ENCODE assay signal across 8 cellular contexts in the genomic region with DNA sequence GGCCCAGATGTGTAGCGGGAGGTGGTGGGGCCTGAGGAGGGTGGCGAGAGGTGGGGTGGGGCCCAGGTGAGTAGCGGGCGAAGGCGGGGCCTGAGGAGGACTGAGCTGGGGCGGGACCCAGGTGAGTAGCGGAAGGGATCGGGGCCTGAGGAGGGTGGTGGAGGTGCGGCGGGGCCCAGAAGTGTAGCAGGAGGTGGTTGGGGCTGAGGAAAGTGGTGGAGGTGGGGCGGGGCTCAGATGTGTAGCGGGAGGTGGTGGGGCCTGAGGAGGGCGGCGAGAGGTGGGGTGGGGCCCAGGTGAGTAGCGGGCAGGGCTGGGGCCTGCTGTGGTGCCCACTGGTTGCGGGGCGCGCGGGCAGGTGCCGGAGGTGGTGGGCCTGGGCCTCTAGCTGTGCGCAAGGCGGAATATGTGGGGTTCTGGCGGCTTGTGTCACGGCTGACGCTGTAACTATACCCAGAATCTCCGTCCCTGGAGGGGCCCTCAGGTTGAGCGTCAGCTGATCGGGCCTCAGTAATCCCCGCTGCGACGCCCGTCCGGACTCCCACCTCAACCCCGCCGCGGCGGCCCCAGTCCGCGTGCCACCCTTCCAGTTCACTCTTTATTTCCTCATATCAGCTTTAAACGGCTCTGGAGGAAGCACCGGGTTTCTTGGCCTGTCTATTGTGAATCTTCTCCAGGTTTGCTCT. TPM values are rescaled to one million over a fixed set of nuclear protein-coding genes. Genes with fewer than 3 reads are reported as not detected.
DNase-seq lines count a peak whose midpoint lies in the region; ATAC-seq and TF ChIP-seq lines count a peak whose summit lies in the region.

No MANE protein-coding gene starts in this region.

- H3K4me3 ChIP-seq in ectodermal cell (ENCODE audit: insufficient read depth, low read depth, low read length) (peak overlapping the region; percentile 70), urinary bladder (ENCODE audit: low read depth, low read length) (peak overlapping the region; percentile 72)

- H3K9me3 ChIP-seq in ectodermal cell (ENCODE audit: control insufficient read depth, low read length) = no peaks in the 10 kb centered on the region

- H3K4me1 ChIP-seq in ectodermal cell (ENCODE audit: control insufficient read depth, insufficient read depth, low read length) = peaks cover 12% of the 10 kb centered on the region
- no peaks in the 10 kb centered on the region for H3K4me1 ChIP-seq in urinary bladder (ENCODE audit: insufficient read depth)

- H3K36me3 ChIP-seq in ectodermal cell (ENCODE audit: control insufficient read depth, insufficient read depth, low read length) (peaks cover 8% of the 10 kb centered on the region), urinary bladder (ENCODE audit: insufficient read depth) (no peaks in the 10 kb centered on the region)

- ATAC-seq in HG02759 (IDR thresholded peaks at IDR 0.05; ENCODE audit: unreplicated experiment) = peak; percentile 20

- DNase-seq in NCI-H510A treated with DMSO at 0.1 percent for 48 hours (lab: John Stamatoyannopoulos, UW) = peak; percentile 62
- no peak for DNase-seq in NCI-H510A (lab: John Stamatoyannopoulos, UW)
- DNase-seq in midbrain (lab: John Stamatoyannopoulos, UW) = peak; percentile 39
- no peak for DNase-seq in NCI-H187 (lab: John Stamatoyannopoulos, UW)

- H3K27ac ChIP-seq in ectodermal cell (ENCODE audit: insufficient read depth, low read depth, low read length, poor library complexity, severe bottlenecking) (no peak overlapping the region), urinary bladder (ENCODE audit: low read depth) (peak overlapping the region; percentile 97)

- H3K27me3 ChIP-seq in ectodermal cell (ENCODE audit: control insufficient read depth, insufficient read depth, low read length, poor library complexity, severe bottlenecking) = no peaks in the 10 kb centered on the region

- 19 to 25% methylated on average over 41 of the region's 41 CpGs for WGBS in ectodermal cell, 2 experiments
- 3% methylated on average over 41 of the region's 41 CpGs for WGBS in urinary bladder

TF ChIP-seq in PFSK-1, 5 proteins besides CTCF, POLR2A, EP300 and RAD21:
- TF ChIP-seq FOXP2 (optimal IDR thresholded peaks at IDR 0.05; ENCODE audit: borderline replicate concordance, extremely low read depth, extremely low read length, insufficient read depth) (no peak), POLR2AphosphoS5 (IDR thresholded peaks at IDR 0.05; ENCODE audit: low read depth, low read length) (0 out of 2 replicates have a peak, but pooled peaks have one; percentile 5), TAF1 (IDR thresholded peaks at IDR 0.05; ENCODE audit: borderline replicate concordance, insufficient read depth, low read length) (no peak)

RNA-seq across cellular contexts. Expression of a gene that starts 0.9 kb away (rescaled TPM):
- 104 TPM for polyA plus RNA-seq in PFSK-1 (2012; ENCODE audit: insufficient read length, low read depth)
- 174 TPM for polyA plus RNA-seq in ectodermal cell (2013, experiment 1 of 4)
- polyA plus RNA-seq in ectodermal cell (2013, experiment 2 of 4) = 177 TPM
- polyA plus RNA-seq in ectodermal cell (2013, experiment 3 of 4) = 168 TPM
- polyA plus RNA-seq in ectodermal cell (2013, experiment 4 of 4) = 181 TPM
- 139 TPM for total RNA-seq in urinary bladder
- 121 TPM for polyA plus RNA-seq in urinary bladder

RNA-seq across cellular contexts. Expression of a gene that starts 7.6 kb away (rescaled TPM):
- polyA plus RNA-seq in PFSK-1 (2012; ENCODE audit: insufficient read length, low read depth) = 13.9 TPM
- polyA plus RNA-seq in ectodermal cell (2013, experiment 1 of 4) = 42.9 TPM
- 38.8 TPM for polyA plus RNA-seq in ectodermal cell (2013, experiment 2 of 4)
- 37.0 TPM for polyA plus RNA-seq in ectodermal cell (2013, experiment 3 of 4)
- polyA plus RNA-seq in ectodermal cell (2013, experiment 4 of 4) = 40.8 TPM
- 28.6 TPM for total RNA-seq in urinary bladder
- polyA plus RNA-seq in urinary bladder = 16.9 TPM

RNA-seq across cellular contexts. Expression of a gene that starts 27.5 kb away (rescaled TPM):
- 11.7 TPM for polyA plus RNA-seq in PFSK-1 (2012; ENCODE audit: insufficient read length, low read depth)
- polyA plus RNA-seq in ectodermal cell (2013, experiment 1 of 4) = 39.1 TPM
- 44.8 TPM for polyA plus RNA-seq in ectodermal cell (2013, experiment 2 of 4)
- polyA plus RNA-seq in ectodermal cell (2013, experiment 3 of 4) = 54.1 TPM
- 58.3 TPM for polyA plus RNA-seq in ectodermal cell (2013, experiment 4 of 4)
- total RNA-seq in urinary bladder = 5.1 TPM
- polyA plus RNA-seq in urinary bladder = 10.5 TPM

RNA-seq across cellular contexts. Expression of a gene that starts 29.8 kb away (rescaled TPM):
- polyA plus RNA-seq in PFSK-1 (2012; ENCODE audit: insufficient read length, low read depth) = 5.3 TPM
- 25.3 TPM for polyA plus RNA-seq in ectodermal cell (2013, experiment 1 of 4)
- polyA plus RNA-seq in ectodermal cell (2013, experiment 2 of 4) = 27.1 TPM
- polyA plus RNA-seq in ectodermal cell (2013, experiment 3 of 4) = 19.2 TPM
- polyA plus RNA-seq in ectodermal cell (2013, experiment 4 of 4) = 20.4 TPM
- total RNA-seq in urinary bladder = 13.1 TPM
- polyA plus RNA-seq in urinary bladder = 4.9 TPM

RNA-seq across cellular contexts. Expression of a gene that starts 46.1 kb away (rescaled TPM):
- not detected for polyA plus RNA-seq in PFSK-1 (2012; ENCODE audit: insufficient read length, low read depth)
- not detected for polyA plus RNA-seq in ectodermal cell (2013, experiment 1 of 4)
- polyA plus RNA-seq in ectodermal cell (2013, experiment 2 of 4) = 0.82 TPM
- 0.37 TPM for polyA plus RNA-seq in ectodermal cell (2013, experiment 3 of 4)
- polyA plus RNA-seq in ectodermal cell (2013, experiment 4 of 4) = 0.32 TPM
- total RNA-seq in urinary bladder = 1.4 TPM
- polyA plus RNA-seq in urinary bladder = 0.58 TPM

Comparison
In these comparisons a context has a peak if more than half of its experiments do, and no peak if none do; other contexts are left out.
1. DNase-seq: peak in NCI-H510A treated with DMSO at 0.1 percent for 48 hours (single experiment) and midbrain (single experiment); none in NCI-H510A (single experiment) and NCI-H187 (0 of 2).